ENCODE assay signal across 8 cellular contexts in the genomic region with DNA sequence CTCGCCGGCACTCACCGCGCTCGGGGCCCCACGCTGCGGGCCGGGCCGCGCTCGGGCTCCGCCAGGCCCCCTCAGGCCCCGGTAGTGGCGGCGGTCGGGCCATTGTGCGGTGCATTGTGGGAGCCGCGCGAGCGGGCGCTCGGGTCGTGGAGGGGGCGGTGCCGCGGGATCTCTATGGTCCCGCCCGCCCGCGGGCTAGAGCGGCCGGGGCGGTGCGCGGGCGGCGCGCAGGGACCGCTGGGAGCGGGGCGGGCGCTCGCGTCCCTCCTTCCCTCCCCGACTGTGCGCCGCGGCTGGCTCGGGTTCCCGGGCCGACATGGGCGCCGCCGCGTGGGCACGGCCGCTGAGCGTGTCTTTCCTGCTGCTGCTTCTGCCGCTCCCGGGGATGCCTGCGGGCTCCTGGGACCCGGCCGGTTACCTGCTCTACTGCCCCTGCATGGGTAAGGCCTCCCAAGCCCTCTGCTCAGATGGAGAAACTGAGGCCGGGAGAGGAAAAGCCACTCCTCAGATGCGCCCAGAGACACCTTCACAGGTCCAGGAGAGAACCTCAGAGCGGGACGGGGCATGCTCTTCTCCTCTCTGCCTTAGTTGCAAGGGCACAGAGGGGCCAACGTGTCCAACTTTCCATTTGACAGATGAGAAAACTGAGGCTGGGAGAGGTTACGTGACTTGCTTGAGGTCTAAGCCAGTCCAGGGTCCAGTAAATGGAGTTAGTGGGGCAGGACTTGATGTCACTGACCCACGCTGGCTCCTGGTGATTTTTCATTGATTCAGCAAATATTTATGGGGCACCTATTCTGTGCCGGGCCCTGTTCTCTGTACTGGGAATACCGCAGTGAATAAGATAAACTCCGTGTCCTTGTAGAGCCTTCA. TPM values are rescaled to one million over a fixed set of nuclear protein-coding genes. Genes with fewer than 3 reads are reported as not detected.
DNase-seq lines count a peak whose midpoint lies in the region; ATAC-seq lines count a peak whose summit lies in the region.

A gene with protein sequence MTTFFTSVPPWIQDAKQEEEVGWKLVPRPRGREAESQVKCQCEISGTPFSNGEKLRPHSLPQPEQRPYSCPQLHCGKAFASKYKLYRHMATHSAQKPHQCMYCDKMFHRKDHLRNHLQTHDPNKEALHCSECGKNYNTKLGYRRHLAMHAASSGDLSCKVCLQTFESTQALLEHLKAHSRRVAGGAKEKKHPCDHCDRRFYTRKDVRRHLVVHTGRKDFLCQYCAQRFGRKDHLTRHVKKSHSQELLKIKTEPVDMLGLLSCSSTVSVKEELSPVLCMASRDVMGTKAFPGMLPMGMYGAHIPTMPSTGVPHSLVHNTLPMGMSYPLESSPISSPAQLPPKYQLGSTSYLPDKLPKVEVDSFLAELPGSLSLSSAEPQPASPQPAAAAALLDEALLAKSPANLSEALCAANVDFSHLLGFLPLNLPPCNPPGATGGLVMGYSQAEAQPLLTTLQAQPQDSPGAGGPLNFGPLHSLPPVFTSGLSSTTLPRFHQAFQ (minus strand): TSS at position 118 of the 873 bp plus-strand sequence. CDS start 5,565 bp downstream, outside the sequence.
A gene (plus strand): TSS at position 255 of the 873 bp plus-strand sequence. CDS start 62 bp downstream, at position 317.

- peak; percentile 80 for ATAC-seq in GM21526 (IDR thresholded peaks at IDR 0.05; ENCODE audit: low FRiP score, unreplicated experiment)

- H3K9me3 ChIP-seq in esophagus (ENCODE audit: control insufficient read depth in 2 of 2, insufficient read depth in 1 of 2, low read depth in 1 of 2, low read length in 1 of 2) = no peaks in the 10 kb centered on the region
- H3K9me3 ChIP-seq in muscle layer of duodenum (ENCODE audit: control insufficient read depth in 1 of 2, low read length in 2 of 2) = no peaks in the 10 kb centered on the region

- H3K27ac ChIP-seq in esophagus (ENCODE audit: low read depth in 2 of 2, low read length in 1 of 2) (peak within 1 kb of the TSS; percentile 93 to 95), muscle layer of duodenum (ENCODE audit: low read length) (peak within 1 kb of the TSS; percentile 82)

- peaks cover 0 to 4% of the 10 kb centered on the region in 2 donors for H3K36me3 ChIP-seq in esophagus (ENCODE audit: control insufficient read depth in 2 of 2, insufficient read depth in 2 of 2, low read length in 1 of 2)
- H3K36me3 ChIP-seq in muscle layer of duodenum (ENCODE audit: control insufficient read depth in 1 of 2, insufficient read depth in 2 of 2, low read length in 2 of 2) = peaks cover 0 to 6% of the 10 kb centered on the region in 2 donors

- DNase-seq in DMS53 (lab: John Stamatoyannopoulos, UW) (peak; percentile 97), HuH-7 (ENCODE audit: low spot score) (peak; percentile 99), OCI-M2 (lab: John Stamatoyannopoulos, UW; ENCODE audit: unreplicated experiment) (peak; percentile 44), activated T-cell treated with anti-CD3 and anti-CD28 coated beads for 48 hours (ENCODE audit: low read depth) (peak; percentile 93)
- peak; percentile 79 for DNase-seq in stimulated activated CD8-positive, alpha-beta memory T cell treated with anti-CD3 and anti-CD28 coated beads, Interleukin-7, amount 100 ng/mL, for 24 hours (ENCODE audit: low read depth)

- H3K4me3 ChIP-seq in esophagus (ENCODE audit: low read depth in 1 of 2, low read length in 2 of 2) (peak within 1 kb of the TSS; percentile 91 to 100), muscle layer of duodenum (ENCODE audit: low read depth in 1 of 2, low read length in 2 of 2) (peak within 1 kb of the TSS; percentile 90 to 95)

- 0 to 1% methylated on average over 36 to 74 of the region's 74 CpGs for WGBS in esophagus, 2 donors

- H3K4me1 ChIP-seq in esophagus (ENCODE audit: control insufficient read depth in 2 of 2, insufficient read depth in 2 of 2, low read length in 1 of 2) (peaks cover 10 to 13% of the 10 kb centered on the region in 2 donors), muscle layer of duodenum (ENCODE audit: control insufficient read depth in 1 of 2, insufficient read depth in 2 of 2, low read length in 2 of 2) (peaks cover 28 to 55% of the 10 kb centered on the region in 2 donors)

- H3K27me3 ChIP-seq in esophagus (ENCODE audit: control insufficient read depth in 1 of 2, insufficient read depth in 2 of 2, low read length in 2 of 2) = no peaks in the 10 kb centered on the region
- H3K27me3 ChIP-seq in muscle layer of duodenum (ENCODE audit: low read depth, low read length) = no peaks in the 10 kb centered on the region

RNA-seq across cellular contexts. Expression of the first gene that starts in this region (rescaled TPM):
- polyA plus RNA-seq in esophagus = 1 to 10 TPM; 4.1 to 6.4 TPM

RNA-seq across cellular contexts. Expression of the second gene that starts in this region (rescaled TPM):
- polyA plus RNA-seq in esophagus = 1 to 10 TPM; 5.2 to 7.8 TPM

Comparison
In these comparisons a context has a peak if more than half of its experiments do, and no peak if none do; other contexts are left out.
1. Peak in every context shown above with its lines: DNase-seq, ATAC-seq, H3K4me3 ChIP-seq and H3K27ac ChIP-seq.
2. DNase-seq: peak in every context shown above with its lines; median percentile 99 in HuH-7; 97 in DMS53; 93 in activated T-cell treated with anti-CD3 and anti-CD28 coated beads for 48 hours; 79 in stimulated activated CD8-positive, alpha-beta memory T cell treated with anti-CD3 and anti-CD28 coated beads, Interleukin-7, amount 100 ng/mL, for 24 hours; 44 in OCI-M2.